10 cellular contexts compared by ENCODE assay signal in the genomic region with DNA sequence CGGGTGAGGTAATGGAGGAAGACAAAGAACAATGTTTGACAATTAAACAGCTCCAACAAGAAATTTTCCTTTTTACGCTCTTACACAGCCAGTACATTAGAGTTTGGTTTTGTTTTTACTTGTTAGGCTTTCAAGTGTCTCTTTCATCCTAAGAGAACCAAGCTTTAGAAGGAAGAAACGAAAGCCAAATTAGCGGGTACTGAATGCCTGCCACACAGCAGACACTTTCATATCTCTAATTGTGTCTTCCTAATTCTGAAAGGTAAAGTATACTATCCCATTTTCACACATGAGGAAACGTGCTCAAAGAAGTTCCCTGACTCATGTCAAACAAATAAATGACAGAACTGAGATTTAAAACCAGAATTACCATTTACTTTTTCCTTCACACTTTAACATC.
DNase-seq lines count a peak whose midpoint lies in the region; ATAC-seq and TF ChIP-seq lines count a peak whose summit lies in the region.
"Had no signal": no experiment of that assay in that cellular context is flagged by ENCODE, and none has a peak within 500 bp of the region (broad histone marks: within the 10 kb centered on the region; RNA-seq: fewer than 3 reads in every experiment).

No MANE protein-coding gene starts in this region.

- H3K27ac ChIP-seq in caudate nucleus (ENCODE audit: low read depth, low read length) = peak overlapping the region; percentile 14
- no peak overlapping the region for H3K27ac ChIP-seq in mesendoderm (ENCODE audit: low read depth, low read length)
- no peak overlapping the region for H3K27ac ChIP-seq in GM23338 (ENCODE audit: low read depth)
- H3K27ac ChIP-seq: right lobe of liver had no signal

- intact Hi-C loops in CD14-positive monocyte (cut with micrococcal nuclease) = no loop called here

- no peak overlapping the region for H2BK5ac ChIP-seq in mesendoderm (ENCODE audit: low read length)

- H2BK15ac ChIP-seq in mesendoderm (replicated peaks; ENCODE audit: low read depth) = no peak overlapping the region

- H3F3A ChIP-seq in GM23338 (replicated peaks; ENCODE audit: low read depth) = no peaks in the 10 kb centered on the region

- no peak for TF ChIP-seq CTCF in GM23338 (conservative IDR thresholded peaks at IDR 0.05; ENCODE audit: low read depth in 2 of 2)
- TF ChIP-seq CTCF in CD14-positive monocyte (IDR thresholded peaks at IDR 0.05) = no peak

- H3K27me3 Mint-ChIP-seq in GM23338 (ENCODE audit: insufficient read depth, low read depth, poor library complexity) (no peaks in the 10 kb centered on the region), CD14-positive monocyte (ENCODE audit: low read depth in 3 of 3) (no peaks in the 10 kb centered on the region)

- no peak overlapping the region for H3K4me3 Mint-ChIP-seq in GM23338
- H3K4me3 Mint-ChIP-seq in CD14-positive monocyte = no peak overlapping the region

- H2AK5ac ChIP-seq in mesendoderm (ENCODE audit: low read length) = no peak overlapping the region

- H3K9ac ChIP-seq in mesendoderm (ENCODE audit: low read length) = no peak overlapping the region

- no peak overlapping the region for H3K27ac Mint-ChIP-seq in GM23338
- H3K27ac Mint-ChIP-seq in CD14-positive monocyte = no peak overlapping the region

- ATAC-seq in GM18519 (IDR thresholded peaks at IDR 0.05; ENCODE audit: low FRiP score, unreplicated experiment) = peak; percentile 89
- ATAC-seq in GM21390 (IDR thresholded peaks at IDR 0.05; ENCODE audit: unreplicated experiment) = peak; percentile 93
- peak; percentile 58 for ATAC-seq in HG03139 (IDR thresholded peaks at IDR 0.05; ENCODE audit: unreplicated experiment)
- ATAC-seq in GM23338 = no peak
- ATAC-seq: right lobe of liver had no signal

- H3K9me3 Mint-ChIP-seq in GM23338 (peaks cover 15% of the 10 kb centered on the region), CD14-positive monocyte (peaks cover 0 to 7% (median 4%) of the 10 kb centered on the region in 7 donors)

- H3K4me1 ChIP-seq in mesendoderm (ENCODE audit: control insufficient read depth, low read depth, low read length) (no peaks in the 10 kb centered on the region), GM23338 (ENCODE audit: insufficient read depth) (no peaks in the 10 kb centered on the region)

- H3K36me3 Mint-ChIP-seq in GM23338 (ENCODE audit: low read depth) = peaks cover 12% of the 10 kb centered on the region; the same call in 2 of the 3 replicates
- peaks cover 3 to 22% of the 10 kb centered on the region in 2 donors for H3K36me3 Mint-ChIP-seq in CD14-positive monocyte

- H3K4me2 ChIP-seq in mesendoderm (ENCODE audit: low read length) = no peak overlapping the region
- H3K4me2 ChIP-seq in GM23338 = no peak overlapping the region

- no peaks in the 10 kb centered on the region for H3K36me3 ChIP-seq in mesendoderm (ENCODE audit: control insufficient read depth, insufficient read depth, low read length)
- 0 out of 2 replicates have a peak, but pooled peaks cover 7% of the 10 kb centered on the region for H3K36me3 ChIP-seq in GM23338 (ENCODE audit: insufficient read depth)
- H3K36me3 ChIP-seq: right lobe of liver had no signal

- H2AFZ ChIP-seq in GM23338 = no peak overlapping the region

- H3K4me1 Mint-ChIP-seq in GM23338 (peaks cover 7% of the 10 kb centered on the region; the same call in 2 of the 3 replicates), CD14-positive monocyte (peaks cover 7% of the 10 kb centered on the region)

- H4K5ac ChIP-seq in mesendoderm (ENCODE audit: low read length) = no peak overlapping the region

- H3K79me2 ChIP-seq in mesendoderm (ENCODE audit: control insufficient read depth, insufficient read depth, low read length) (peaks cover 5% of the 10 kb centered on the region), GM23338 (replicated peaks; ENCODE audit: insufficient read depth) (peaks cover 5% of the 10 kb centered on the region)

- no peak overlapping the region for H3K56ac ChIP-seq in mesendoderm (ENCODE audit: low read length)

- no peak overlapping the region for H3K4me3 ChIP-seq in mesendoderm (ENCODE audit: low read length)
- H3K4me3 ChIP-seq in GM23338 = no peak overlapping the region
- H3K4me3 ChIP-seq: right lobe of liver had no signal

- H3K79me1 ChIP-seq in mesendoderm (ENCODE audit: low read length) = peaks cover 9% of the 10 kb centered on the region

- DNase-seq in caudate nucleus (lab: John Stamatoyannopoulos, UW) (no peak), mesendoderm (no peak), GM23338 (ENCODE audit: low spot score) (no peak), NCI-H2196 (lab: John Stamatoyannopoulos, UW; ENCODE audit: unreplicated experiment) (no peak), CD14-positive monocyte (ENCODE audit: low spot score) (no peak)
- DNase-seq: activated CD4-positive, alpha-beta T cell treated with anti-CD3 and anti-CD28 coated beads, Interleukin-2, amount 50 U/mL, for 1 hour; right lobe of liver had no signal

- no peak overlapping the region for H3K18ac ChIP-seq in mesendoderm (ENCODE audit: low read length)

- no peak overlapping the region for H3K23ac ChIP-seq in mesendoderm (ENCODE audit: low read length)

- H2BK120ac ChIP-seq in mesendoderm (ENCODE audit: low read depth, low read length) = no peak overlapping the region

- no CpG with 5 or more reads among the region's 5 CpGs for WGBS in mesendoderm (ENCODE audit: extremely low coverage, insufficient coverage, low lambda C conversion rate)

- H3K4ac ChIP-seq in mesendoderm (ENCODE audit: low read depth, low read length) = no peak overlapping the region

- no peak overlapping the region for H4K8ac ChIP-seq in mesendoderm (ENCODE audit: low read depth, low read length)

- H4K20me1 ChIP-seq in GM23338 (replicated peaks; ENCODE audit: insufficient read depth) = no peaks in the 10 kb centered on the region

- no peaks in the 10 kb centered on the region for H3K9me2 ChIP-seq in GM23338 (ENCODE audit: insufficient read depth)

- H3K27me3 ChIP-seq in mesendoderm (ENCODE audit: insufficient read depth, low read length, poor library complexity) (no peaks in the 10 kb centered on the region), GM23338 (ENCODE audit: insufficient read depth) (no peaks in the 10 kb centered on the region)
- H3K27me3 ChIP-seq: right lobe of liver had no signal

TF ChIP-seq in GM23338, 12 proteins besides CTCF, POLR2A, EP300 and RAD21 (continues in another document):
- TF ChIP-seq JUNB (IDR thresholded peaks at IDR 0.05; ENCODE audit: unreplicated experiment) (no peak), EZH2 (IDR thresholded peaks at IDR 0.05; ENCODE audit: low read depth, unreplicated experiment) (no peak), STAT1 (IDR thresholded peaks at IDR 0.05; ENCODE audit: unreplicated experiment) (no peak), CREB1 (CRISPR knock-in tag; IDR thresholded peaks at IDR 0.05; ENCODE audit: low read depth) (no peak), NANOG (IDR thresholded peaks at IDR 0.05; ENCODE audit: borderline replicate concordance) (no peak), ZNF331 (CRISPR knock-in tag; IDR thresholded peaks at IDR 0.05; ENCODE audit: low read depth) (no peak)
